In the genomic region with DNA sequence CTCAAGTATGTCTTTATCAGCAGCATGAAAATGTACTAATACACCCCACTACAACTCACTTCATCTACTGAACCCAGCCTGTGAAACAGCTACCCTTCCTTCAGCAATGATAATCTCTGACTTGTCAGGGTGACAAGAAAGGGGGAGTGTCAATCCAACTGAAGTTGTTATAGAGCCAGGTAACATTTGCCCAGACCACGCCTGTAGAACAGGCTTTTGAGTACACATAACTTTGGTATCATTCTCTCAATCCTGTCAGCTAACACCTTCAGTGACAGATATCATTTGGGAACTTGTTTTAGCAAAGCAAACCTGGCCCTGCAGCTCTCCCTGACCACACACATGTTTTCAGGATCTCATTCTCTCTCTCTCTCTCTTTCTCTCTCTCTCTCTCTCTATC, we compare ENCODE assay signal across 14 cellular contexts.
DNase-seq lines count a peak whose midpoint lies in the region; ATAC-seq and TF ChIP-seq lines count a peak whose summit lies in the region.
"Had no signal": no experiment of that assay in that cellular context is flagged by ENCODE, and none has a peak within 500 bp of the region (broad histone marks: within the 10 kb centered on the region; RNA-seq: fewer than 3 reads in every experiment).

No MANE protein-coding gene starts in this region.

- DNase-seq in LNCaP clone FGC (ENCODE audit: low read depth) (peak; percentile 62), left colon (peak in 1 of 2 donors; percentile 6), transverse colon (peak; percentile 14), KG1 (lab: John Stamatoyannopoulos, UW) (no peak), AG20443 (ENCODE audit: low spot score) (no peak)
- DNase-seq: BE2C; C1 segment of cervical spinal cord; CD4-positive, alpha-beta memory T cell; DMS153; DND-41; EL; H9 had no signal

- H3K9me3 ChIP-seq in transverse colon = no peaks in the 10 kb centered on the region
- H3K9me3 ChIP-seq: BE2C had no signal

- peaks cover 0 to 9% (median 2%) of the 10 kb centered on the region in 4 donors for H3K4me1 ChIP-seq in transverse colon
- H3K4me1 ChIP-seq: BE2C had no signal

- in situ Hi-C loops in transverse colon (cut with MboI; ENCODE audit: low pct_ligation_motif_present in 1 of 4, low pct_unique_long_range_greater_than_20kb in 1 of 4, low sequenced_read_pairs in 3 of 4) = no loop called here

- H3K27me3 ChIP-seq in transverse colon = no peaks in the 10 kb centered on the region
- H3K27me3 ChIP-seq: BE2C had no signal

- intact Hi-C loops in left colon (cut with DNase I, micrococcal nuclease) = no loop called here
- intact Hi-C loops in transverse colon (cut with DNase I; ENCODE audit: low total_unique reads) = no loop called here

- H3K27ac ChIP-seq in C4-2B = peak overlapping the region; percentile 45; the same call in 1 of the 2 replicates
- peak overlapping the region in 1 of 4 donors; percentile 9 for H3K27ac ChIP-seq in transverse colon

- peak; percentile 91 for ATAC-seq in left colon
- ATAC-seq: GM12878 had no signal

- WGBS in transverse colon (ENCODE audit: low coverage in 1 of 2), 2 donors = 14% methylated on average over 1 of the region's 1 CpG; no CpG with 5 or more reads in 1 of the 2 donors

- TF ChIP-seq EP300 in transverse colon (IDR thresholded peaks at IDR 0.05; ENCODE audit: low read depth) = no peak

- TF ChIP-seq POLR2A in transverse colon (IDR thresholded peaks at IDR 0.05) = no peak

- TF ChIP-seq CTCF in C4-2B (conservative IDR thresholded peaks at IDR 0.05) (no peak), LNCaP clone FGC (IDR thresholded peaks at IDR 0.05; ENCODE audit: control insufficient read depth, extremely low read depth, insufficient read depth) (no peak), transverse colon (IDR thresholded peaks at IDR 0.05) (no peak)

- H3K4me3 ChIP-seq in LNCaP clone FGC (ENCODE audit: low read depth, low read length) = no peak overlapping the region
- H3K4me3 ChIP-seq in transverse colon = no peak overlapping the region
- H3K4me3 ChIP-seq: GM12878 had no signal

- no peaks in the 10 kb centered on the region for H3K36me3 ChIP-seq in transverse colon
- H3K36me3 ChIP-seq: BE2C had no signal

Comparison
In these comparisons a context has a peak if more than half of its experiments do, and no peak if none do; other contexts are left out.
1. DNase-seq: peak in LNCaP clone FGC (single experiment) and transverse colon (single experiment); none in KG1 (single experiment) and AG20443 (single experiment).